Comparison of ENCODE assay signal across 29 cellular contexts in genomic region chr1:14774988-14775387, GRCh38.
"Had no signal": no experiment of that assay in that cellular context is flagged by ENCODE, and none has a peak within 500 bp of the region (broad histone marks: within the 10 kb centered on the region; RNA-seq: fewer than 3 reads in every experiment).

No MANE protein-coding gene starts in this region.

- H3K27ac ChIP-seq: colonic mucosa, coronary artery, dorsolateral prefrontal cortex, epithelial cell of prostate, esophagus muscularis mucosa, esophagus squamous epithelium, foreskin keratinocyte, gastrocnemius medialis, gastroesophageal sphincter, heart left ventricle, heart right ventricle, hepatocyte had no signal

- H3K36me3 ChIP-seq: colonic mucosa, esophagus muscularis mucosa, esophagus squamous epithelium, gastrocnemius medialis, gastroesophageal sphincter, heart left ventricle, heart right ventricle had no signal

- FAIRE-seq: colon, endometrium, endothelial cell of umbilical vein, frontal cortex had no signal

- H3K4me1 ChIP-seq: colonic mucosa, esophagus muscularis mucosa, foreskin keratinocyte, gastrocnemius medialis, gastroesophageal sphincter, heart left ventricle had no signal

- DNase-seq: colonic mucosa; cortex of kidney; dermis blood vessel endothelial cell; dorsolateral prefrontal cortex; effector CD4-positive, alpha-beta T cell; effector CD8-positive, alpha-beta T cell; effector memory CD4-positive, alpha-beta T cell; effector memory CD8-positive, alpha-beta T cell; endodermal cell; erythroblast; esophagus squamous epithelium; foreskin fibroblast; foreskin keratinocyte; foreskin melanocyte; gastrocnemius medialis; glutamatergic neuron; head of caudate nucleus; heart left ventricle; heart right ventricle had no signal

- H3K79me2 ChIP-seq: hepatocyte had no signal

- H2AFZ ChIP-seq: hepatocyte had no signal

- ATAC-seq: effector memory CD8-positive, alpha-beta T cell; esophagus mucosa; foreskin keratinocyte; gastrocnemius medialis; gastroesophageal sphincter; heart left ventricle; heart right ventricle had no signal

- H3K9me3 ChIP-seq: colonic mucosa, esophagus muscularis mucosa, esophagus squamous epithelium, gastrocnemius medialis, gastroesophageal sphincter, heart left ventricle, heart right ventricle had no signal

- H3K4me3 ChIP-seq: colonic mucosa, coronary artery, dorsolateral prefrontal cortex, esophagus muscularis mucosa, esophagus squamous epithelium, gastrocnemius medialis, gastroesophageal sphincter, heart left ventricle, heart right ventricle, hepatocyte had no signal

- H3K27me3 ChIP-seq: colonic mucosa, dorsolateral prefrontal cortex, esophagus muscularis mucosa, esophagus squamous epithelium, foreskin keratinocyte, gastrocnemius medialis, gastroesophageal sphincter, hepatocyte had no signal

- H3K4me2 ChIP-seq: hepatocyte had no signal
